In genomic region chr4:182213024-182213423, GRCh38 we compare ENCODE assay signal across 32 cellular contexts. TPM values are rescaled to one million over a fixed set of nuclear protein-coding genes. Genes with fewer than 3 reads are reported as not detected.
DNase-seq lines count a peak whose midpoint lies in the region; ATAC-seq, FAIRE-seq and TF ChIP-seq lines count a peak whose summit lies in the region.
"Had no signal": no experiment of that assay in that cellular context is flagged by ENCODE, and none has a peak within 500 bp of the region (broad histone marks: within the 10 kb centered on the region; RNA-seq: fewer than 3 reads in every experiment).

No MANE protein-coding gene starts in this region.

- H2AFZ ChIP-seq in SK-N-SH (ENCODE audit: low read depth), result no peak overlapping the region

- no peaks in the 10 kb centered on the region for H3K36me3 Mint-ChIP-seq in progenitor cell of endocrine pancreas (ENCODE audit: insufficient read depth)

- no peaks in the 10 kb centered on the region for H3K9me2 ChIP-seq in SK-N-SH

- WGBS in SK-N-SH (ENCODE audit: low lambda C conversion rate), result 95% methylated on average over 1 of the region's 1 CpG
- no CpG with 5 or more reads among the region's 1 CpG for WGBS in mesodermal cell (ENCODE audit: insufficient coverage in 2 of 2), 2 experiments

- no peaks in the 10 kb centered on the region for H3K36me3 ChIP-seq in SK-N-SH (replicated peaks in 1 of 2; ENCODE audit: control insufficient read depth in 1 of 2, insufficient read depth in 2 of 2, low read length in 1 of 2)
- peaks cover 22% of the 10 kb centered on the region for H3K36me3 ChIP-seq in mesodermal cell (ENCODE audit: control insufficient read depth, insufficient read depth, low read length)
- no peaks in the 10 kb centered on the region for H3K36me3 ChIP-seq in subcutaneous abdominal adipose tissue (ENCODE audit: control insufficient read depth in 5 of 5, insufficient read depth in 5 of 5, low read length in 5 of 5)
- H3K36me3 ChIP-seq: heart right ventricle, Peyer's patch, thoracic aorta had no signal

- TF ChIP-seq EP300 in SK-N-SH (IDR thresholded peaks at IDR 0.05; ENCODE audit: borderline replicate concordance in 1 of 2, low read depth in 1 of 2, low read length in 1 of 2), result no peak

- no peaks in the 10 kb centered on the region for H3F3A ChIP-seq in SK-N-SH (replicated peaks; ENCODE audit: insufficient read depth)

- H4K20me1 ChIP-seq in SK-N-SH (ENCODE audit: insufficient read depth), result no peaks in the 10 kb centered on the region

- H3K4me3 ChIP-seq in SK-N-SH (ENCODE audit: low read depth in 2 of 2, low read length in 1 of 2) (no peak overlapping the region), epithelial cell of esophagus (ENCODE audit: low read length) (no peak overlapping the region), mesodermal cell (ENCODE audit: extremely low read depth, insufficient read depth, low read length, poor library complexity, severe bottlenecking) (no peak overlapping the region), subcutaneous abdominal adipose tissue (ENCODE audit: low read depth in 1 of 5, low read length in 5 of 5) (no peak overlapping the region)
- H3K4me3 ChIP-seq: heart right ventricle, Peyer's patch, thoracic aorta had no signal

- no peak overlapping the region for H3K4me2 ChIP-seq in SK-N-SH

- H3K4me1 Mint-ChIP-seq in progenitor cell of endocrine pancreas (ENCODE audit: low read depth), result no peaks in the 10 kb centered on the region

- no peaks in the 10 kb centered on the region for H3K9me3 Mint-ChIP-seq in progenitor cell of endocrine pancreas (ENCODE audit: low read depth)
- H3K9me3 Mint-ChIP-seq: CD4-positive, alpha-beta T cell; dendritic cell treated with granulocyte-macrophage colony-stimulating factor and Interleukin-4, amounts not matched to agents 40 ng/mL and 50 ng/mL, for 4 days had no signal

- no peak for TF ChIP-seq RAD21 in SK-N-SH (IDR thresholded peaks at IDR 0.05; ENCODE audit: low read length)

- no peak for ATAC-seq in SK-N-SH treated with all-trans-retinoic acid at 6 μM for 48 hours
- ATAC-seq: HepG2; left colon; stimulated activated naive CD8-positive, alpha-beta T cell treated with anti-CD3 and anti-CD28 coated beads, Interleukin-15, Interleukin-2, amounts not matched to agents 100 U/mL and 50 U/mL, for 24 hours had no signal

- no peak overlapping the region for H3K4me3 Mint-ChIP-seq in progenitor cell of endocrine pancreas (ENCODE audit: low read depth)
- H3K4me3 Mint-ChIP-seq: CD4-positive, alpha-beta T cell; dendritic cell treated with granulocyte-macrophage colony-stimulating factor and Interleukin-4, amounts not matched to agents 40 ng/mL and 50 ng/mL, for 4 days had no signal

- POLR2A ChIA-PET in SK-N-SH (lab: Yijun Ruan, JAX), result no interaction called here

- no peak for FAIRE-seq in HTR-8/SVneo (lab: Jason Lieb, UNC)
- FAIRE-seq: A204.1, bronchial epithelial cell, GM12892, H1, HepG2 had no signal

- TF ChIP-seq CTCF in SK-N-SH (IDR thresholded peaks at IDR 0.05) (no peak), epithelial cell of esophagus (IDR thresholded peaks at IDR 0.05; ENCODE audit: insufficient read depth, low read depth, low read length, missing control alignments) (no peak), progenitor cell of endocrine pancreas (IDR thresholded peaks at IDR 0.05; ENCODE audit: unreplicated experiment) (no peak)

- H3K4me1 ChIP-seq in SK-N-SH (ENCODE audit: control insufficient read depth in 1 of 2, insufficient read depth in 2 of 2, low read depth in 1 of 2, low read length in 1 of 2) (peaks cover 0 to 7% of the 10 kb centered on the region in 2 experiments; a peak in 2 of 4 replicates), mesodermal cell (ENCODE audit: control insufficient read depth, insufficient read depth, low read length, poor library complexity, severe bottlenecking) (peaks cover 33% of the 10 kb centered on the region), subcutaneous abdominal adipose tissue (ENCODE audit: control insufficient read depth in 5 of 5, insufficient read depth in 5 of 5, low read length in 5 of 5) (peaks cover 0 to 28% (median 10%) of the 10 kb centered on the region in 5 donors)
- H3K4me1 ChIP-seq: Peyer's patch had no signal

- H3K27me3 ChIP-seq in SK-N-SH (ENCODE audit: insufficient read depth) (no peaks in the 10 kb centered on the region), subcutaneous abdominal adipose tissue (ENCODE audit: control insufficient read depth in 5 of 5, insufficient read depth in 4 of 5, low read length in 5 of 5) (no peaks in the 10 kb centered on the region)
- H3K27me3 ChIP-seq: Peyer's patch had no signal

- H3K27me3 Mint-ChIP-seq in progenitor cell of endocrine pancreas, result peaks cover 4% of the 10 kb centered on the region
- H3K27me3 Mint-ChIP-seq: CD4-positive, alpha-beta T cell; dendritic cell treated with granulocyte-macrophage colony-stimulating factor and Interleukin-4, amounts not matched to agents 40 ng/mL and 50 ng/mL, for 4 days had no signal

- no peak overlapping the region for H3K27ac Mint-ChIP-seq in progenitor cell of endocrine pancreas
- H3K27ac Mint-ChIP-seq: CD4-positive, alpha-beta T cell; dendritic cell treated with granulocyte-macrophage colony-stimulating factor and Interleukin-4, amounts not matched to agents 40 ng/mL and 50 ng/mL, for 4 days had no signal

- H3K9me3 ChIP-seq in SK-N-SH (no peaks in the 10 kb centered on the region), mesodermal cell (ENCODE audit: control insufficient read depth, low read length) (no peaks in the 10 kb centered on the region), subcutaneous abdominal adipose tissue (ENCODE audit: control insufficient read depth in 5 of 5, low read length in 5 of 5) (no peaks in the 10 kb centered on the region)
- H3K9me3 ChIP-seq: heart right ventricle, Peyer's patch, thoracic aorta had no signal

- DNase-seq in SK-N-SH, result no peak
- peak; percentile 34 for DNase-seq in epithelial cell of esophagus (ENCODE audit: low read depth)
- no peak for DNase-seq in foreskin melanocyte
- no peak for DNase-seq in progenitor cell of endocrine pancreas (ENCODE audit: low spot score, unreplicated experiment)
- DNase-seq in HTR-8/SVneo (ENCODE audit: insufficient read length, low spot score), result no peak
- DNase-seq: activated CD4-positive, alpha-beta T cell treated with anti-CD3 and anti-CD28 coated beads, Interleukin-2, amount 50 U/mL, for 1 hour; activated naive CD4-positive, alpha-beta T cell treated with Interleukin-2 at 50 U/mL for 16 hours; activated T-cell treated with anti-CD3 and anti-CD28 coated beads, Interleukin-2, amount 50 U/mL, for 48 hours; AML-193; amniotic stem cell; CD4-positive, alpha-beta T cell; heart right ventricle; Kasumi-1; left colon; mammary epithelial cell; NCI-H1694; NCI-H526 treated with DMSO at 0.1 percent for 48 hours; occipital lobe; Peyer's patch; SIG-M5; stimulated activated naive CD8-positive, alpha-beta T cell treated with anti-CD3 and anti-CD28 coated beads, Interleukin-15, Interleukin-2, amounts not matched to agents 100 U/mL and 50 U/mL, for 24 hours; T1000 had no signal

- H3K27ac ChIP-seq in SK-N-SH (ENCODE audit: low read depth in 2 of 2, low read length in 1 of 2) (no peak overlapping the region), mesodermal cell (ENCODE audit: low read depth, low read length, severe bottlenecking) (peak overlapping the region; percentile 71), subcutaneous abdominal adipose tissue (ENCODE audit: low read depth, low read length) (peak overlapping the region; percentile 14)
- H3K27ac ChIP-seq: heart right ventricle, Peyer's patch, thoracic aorta had no signal

- CTCF ChIA-PET in SK-N-SH (lab: Yijun Ruan, JAX), result no interaction called here

- H3K79me2 ChIP-seq in SK-N-SH (ENCODE audit: insufficient read depth), result no peaks in the 10 kb centered on the region

- H3K9ac ChIP-seq in SK-N-SH (no peak overlapping the region), subcutaneous abdominal adipose tissue (ENCODE audit: low read length in 5 of 5) (no peak overlapping the region)

TF ChIP-seq in SK-N-SH treated with all-trans-retinoic acid at 6 μM for 48 hours, 23 proteins besides CTCF, POLR2A, EP300 and RAD21:
- 0 out of 2 replicates have a peak, but pooled peaks have one; percentile 17 for TF ChIP-seq ISL1 (CRISPR knock-in tag; IDR thresholded peaks at IDR 0.05)
- no peak for TF ChIP-seq BACH2 (CRISPR knock-in tag; IDR thresholded peaks at IDR 0.05; ENCODE audit: borderline replicate concordance)

TF ChIP-seq in SK-N-SH, 30 proteins besides CTCF, POLR2A, EP300 and RAD21:
- TF ChIP-seq TEAD4 (IDR thresholded peaks at IDR 0.05; ENCODE audit: borderline replicate concordance, insufficient read depth) (no peak), USF1 (IDR thresholded peaks at IDR 0.05; ENCODE audit: borderline replicate concordance, low read depth) (no peak), SIN3A (IDR thresholded peaks at IDR 0.05; ENCODE audit: borderline replicate concordance, low read depth, low read length) (no peak), ELF1 (IDR thresholded peaks at IDR 0.05) (no peak)

RNA-seq across cellular contexts. Expression of gene TENM3, which starts 30.2 kb away (rescaled TPM):
- polyA plus RNA-seq in SK-N-SH (2012; rRNA removed), result 10.4 and 13.3 TPM in 2 replicates
- 9.4 and 11.4 TPM in 2 replicates for polyA plus RNA-seq in SK-N-SH (2012; cell fraction: cytosol; rRNA removed)
- polyA plus RNA-seq in SK-N-SH (2012; cell fraction: nucleus; rRNA removed), result 6.7 and 12.6 TPM in 2 replicates
- 75.8 TPM for polyA plus RNA-seq in mesodermal cell (2013, experiment 1 of 2)
- polyA plus RNA-seq in mesodermal cell (2013, experiment 2 of 2), result 56.1 TPM
- 40.4 and 51.9 TPM in 2 replicates for total RNA-seq in progenitor cell of endocrine pancreas
- total RNA-seq: CD4-positive, alpha-beta T cell had no signal
- polyA plus RNA-seq: HepG2 had no signal

Comparison
In these comparisons a context has a peak if more than half of its experiments do, and no peak if none do; other contexts are left out.
1. H3K27ac ChIP-seq: peak in mesodermal cell (single experiment) and subcutaneous abdominal adipose tissue (single experiment); none in SK-N-SH (0 of 2).